Comparison of ENCODE assay signal across 8 cellular contexts in the genomic region with DNA sequence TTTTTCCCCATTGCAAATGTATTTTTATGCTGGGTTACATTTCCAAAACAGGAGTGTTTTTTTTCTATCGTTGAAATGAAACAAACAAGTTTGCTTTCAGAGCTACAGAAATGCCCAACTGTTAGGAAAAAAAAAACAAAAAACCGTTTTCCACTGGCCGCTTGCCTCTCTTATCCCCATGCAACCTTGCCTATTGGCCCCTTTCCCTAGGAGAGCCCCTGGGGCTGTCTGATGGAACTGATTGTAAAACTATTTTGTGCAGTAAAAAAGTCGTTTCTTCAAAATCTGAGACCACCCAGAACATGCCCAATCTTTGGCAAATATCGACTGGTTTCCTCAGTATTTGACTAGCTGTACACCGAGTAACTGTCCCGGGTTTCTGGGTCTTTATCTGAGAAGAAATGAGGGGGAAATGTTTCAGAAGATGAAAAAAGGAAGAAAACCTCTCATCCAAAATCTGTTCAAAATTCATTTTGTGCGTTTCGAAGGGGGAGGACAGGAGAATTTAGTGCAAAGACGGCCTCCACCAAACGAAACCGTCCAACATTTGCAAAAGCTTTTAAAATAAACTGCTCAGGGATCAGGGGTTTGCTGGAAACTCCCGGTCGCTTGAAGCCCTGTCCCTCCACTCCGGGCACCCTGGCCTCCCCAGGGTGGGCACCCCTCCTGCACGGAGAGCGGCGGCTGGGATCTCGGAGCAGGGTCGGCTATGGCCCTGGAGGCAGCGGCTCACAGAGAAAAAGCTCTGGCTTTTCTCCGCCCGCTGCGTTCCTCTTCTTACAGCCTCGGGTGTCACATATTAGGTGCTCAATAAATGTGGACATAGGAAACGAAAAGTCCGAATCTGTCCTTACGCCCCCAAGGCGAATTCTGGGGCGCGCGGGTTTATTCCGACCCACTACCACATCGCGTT. TPM values are rescaled to one million over a fixed set of nuclear protein-coding genes. Genes with fewer than 3 reads are reported as not detected.
DNase-seq lines count a peak whose midpoint lies in the region; ATAC-seq, FAIRE-seq and TF ChIP-seq lines count a peak whose summit lies in the region.

No MANE protein-coding gene starts in this region.

- H3K9me3 Mint-ChIP-seq in stimulated activated naive CD8-positive, alpha-beta T cell treated with anti-CD3 and anti-CD28 coated beads, Interleukin-15, amount 100 ng/mL, for 72 hours: no peaks in the 10 kb centered on the region
- H3K9me3 Mint-ChIP-seq in activated naive CD4-positive, alpha-beta T cell treated with anti-CD3 and anti-CD28 coated beads, Interleukin-2, amount 50 U/mL, for 72 hours: no peaks in the 10 kb centered on the region

- H3K4me3 Mint-ChIP-seq in stimulated activated naive CD8-positive, alpha-beta T cell treated with anti-CD3 and anti-CD28 coated beads, Interleukin-15, amount 100 ng/mL, for 72 hours: peak overlapping the region; percentile 63 to 79

- peaks cover 0 to 7% of the 10 kb centered on the region in 2 donors for H3K36me3 Mint-ChIP-seq in activated naive CD4-positive, alpha-beta T cell treated with anti-CD3 and anti-CD28 coated beads, Interleukin-2, amount 50 U/mL, for 72 hours

- TF ChIP-seq CTCF in astrocyte of the cerebellum (IDR thresholded peaks at IDR 0.05; ENCODE audit: low read depth, low read length, missing control alignments) (no peak), kidney (IDR thresholded peaks at IDR 0.05; ENCODE audit: borderline replicate concordance, extremely low read depth, insufficient read depth) (no peak)

- H3K9me3 ChIP-seq in kidney (ENCODE audit: control insufficient read depth in 1 of 2, low read length in 2 of 2): no peaks in the 10 kb centered on the region

- H3K27ac ChIP-seq in kidney (ENCODE audit: low read depth in 2 of 2, low read length in 2 of 2): peak overlapping the region; percentile 67 to 74

- intact Hi-C loops in kidney (cut with DNase I): no loop called here

- no peak overlapping the region for H3K27ac Mint-ChIP-seq in stimulated activated naive CD8-positive, alpha-beta T cell treated with anti-CD3 and anti-CD28 coated beads, Interleukin-15, amount 100 ng/mL, for 72 hours
- no peak overlapping the region for H3K27ac Mint-ChIP-seq in activated naive CD4-positive, alpha-beta T cell treated with anti-CD3 and anti-CD28 coated beads, Interleukin-2, amount 50 U/mL, for 72 hours

- H3K36me3 ChIP-seq in kidney (ENCODE audit: control insufficient read depth in 1 of 2, insufficient read depth in 2 of 2, low read length in 2 of 2): no peaks in the 10 kb centered on the region

- in situ Hi-C loops in astrocyte of the cerebellum (cut with HindIII; ENCODE audit: low sequenced_read_pairs): no loop called here

- peaks cover 38% of the 10 kb centered on the region for H3K4me1 Mint-ChIP-seq in stimulated activated naive CD8-positive, alpha-beta T cell treated with anti-CD3 and anti-CD28 coated beads, Interleukin-15, amount 100 ng/mL, for 72 hours

- H3K4me1 ChIP-seq in kidney (ENCODE audit: control insufficient read depth in 1 of 2, insufficient read depth in 1 of 2, low read depth in 1 of 2, low read length in 2 of 2): no peaks in the 10 kb centered on the region

- H3K4me3 ChIP-seq in astrocyte of the cerebellum (ENCODE audit: low read depth, low read length): peak overlapping the region; percentile 32
- H3K4me3 ChIP-seq in kidney (ENCODE audit: low read length in 2 of 2): peak overlapping the region; percentile 12 to 62

- no peak overlapping the region for H3K9ac ChIP-seq in kidney (ENCODE audit: low read length in 2 of 2)

- DNase-seq in astrocyte of the cerebellum (ENCODE audit: low read depth) (no peak), kidney (peak; percentile 69), GF-D8 (lab: John Stamatoyannopoulos, UW) (no peak), H4 (ENCODE audit: low spot score) (no peak), AG20443 (ENCODE audit: low spot score) (no peak)
- DNase-seq in stimulated activated naive CD8-positive, alpha-beta T cell treated with anti-CD3 and anti-CD28 coated beads, Interleukin-15, amount 100 ng/mL, for 72 hours: no peak
- DNase-seq in activated naive CD4-positive, alpha-beta T cell treated with anti-CD3 and anti-CD28 coated beads, Interleukin-2, amount 50 U/mL, for 72 hours (ENCODE audit: low spot score in 2 of 2): no peak

- peaks cover 87% of the 10 kb centered on the region for H3K27me3 Mint-ChIP-seq in stimulated activated naive CD8-positive, alpha-beta T cell treated with anti-CD3 and anti-CD28 coated beads, Interleukin-15, amount 100 ng/mL, for 72 hours

- FAIRE-seq in kidney (lab: Jason Lieb, UNC): no peak

- peak; percentile 10 for ATAC-seq in HG02981 (IDR thresholded peaks at IDR 0.05; ENCODE audit: unreplicated experiment)
- peak; percentile 2 for ATAC-seq in stimulated activated naive CD8-positive, alpha-beta T cell treated with anti-CD3 and anti-CD28 coated beads, Interleukin-15, amount 100 ng/mL, for 72 hours
- ATAC-seq in activated naive CD4-positive, alpha-beta T cell treated with anti-CD3 and anti-CD28 coated beads, Interleukin-2, amount 50 U/mL, for 72 hours: no peak

RNA-seq across cellular contexts. Expression of a gene that starts 1.0 kb away (rescaled TPM):
- 4.3 TPM for total RNA-seq in kidney
- 1.5 TPM for polyA plus RNA-seq in kidney (ENCODE audit: insufficient read depth, low read depth, low replicate concordance)
- 0.68 and 1.1 TPM in 2 replicates for total RNA-seq in H4 (2014; rRNA removed; shearing (Covaris generic))
- total RNA-seq in activated naive CD4-positive, alpha-beta T cell treated with anti-CD3 and anti-CD28 coated beads, Interleukin-2, amount 50 U/mL, for 72 hours: under 1 TPM; 0.25 to 0.37 TPM

Comparison
In these comparisons a context has a peak if more than half of its experiments do, and no peak if none do; other contexts are left out.
1. ATAC-seq: peak in HG02981 (single experiment) and stimulated activated naive CD8-positive, alpha-beta T cell treated with anti-CD3 and anti-CD28 coated beads, Interleukin-15, amount 100 ng/mL, for 72 hours (single experiment); none in activated naive CD4-positive, alpha-beta T cell treated with anti-CD3 and anti-CD28 coated beads, Interleukin-2, amount 50 U/mL, for 72 hours (0 of 2).